Comparison of ENCODE assay signal across 17 cellular contexts in genomic region chr20:41041693-41042092, GRCh38. TPM values are rescaled to one million over a fixed set of nuclear protein-coding genes. Genes with fewer than 3 reads are reported as not detected.
DNase-seq lines count a peak whose midpoint lies in the region; ATAC-seq lines count a peak whose summit lies in the region.
"Had no signal": no experiment of that assay in that cellular context is flagged by ENCODE, and none has a peak within 500 bp of the region (broad histone marks: within the 10 kb centered on the region; RNA-seq: fewer than 3 reads in every experiment).

No MANE protein-coding gene starts in this region.

- no peak overlapping the region for H2AFZ ChIP-seq in trophoblast cell (ENCODE audit: insufficient read depth, low read length, poor library complexity)

- peaks cover 0 to 9% of the 10 kb centered on the region in 2 experiments for H3K36me3 ChIP-seq in trophoblast cell (ENCODE audit: control insufficient read depth in 1 of 2, insufficient read depth in 2 of 2, low read length in 2 of 2)

- H3K27ac Mint-ChIP-seq in activated T-cell treated with anti-CD3 and anti-CD28 coated beads, Interleukin-2, amount 50 U/mL, for 24 hours = peak overlapping the region; percentile 52
- H3K27ac Mint-ChIP-seq in stimulated activated naive CD8-positive, alpha-beta T cell treated with anti-CD3 and anti-CD28 coated beads, Interleukin-15, amount 100 ng/mL, for 72 hours = peak overlapping the region; percentile 33 to 75

- peak overlapping the region; percentile 45 for H3K18ac ChIP-seq in trophoblast cell (ENCODE audit: low read length)

- H3K79me1 ChIP-seq in trophoblast cell (ENCODE audit: low read length) = no peaks in the 10 kb centered on the region

- H3K4me3 ChIP-seq in trophoblast cell (ENCODE audit: low read depth, low read length) = no peak overlapping the region
- H3K4me3 ChIP-seq: BLaER1 had no signal

- H3K4me2 ChIP-seq in trophoblast cell (ENCODE audit: low read length) = no peak overlapping the region
- H3K4me2 ChIP-seq: BLaER1 had no signal

- no peak overlapping the region for H3K9ac ChIP-seq in trophoblast cell (ENCODE audit: low read length)
- H3K9ac ChIP-seq: BLaER1 had no signal

- H3K79me2 ChIP-seq in trophoblast cell (ENCODE audit: control insufficient read depth, insufficient read depth, low read length, poor library complexity) = peaks cover 9% of the 10 kb centered on the region

- no peak overlapping the region for H2AK5ac ChIP-seq in trophoblast cell (ENCODE audit: low read length)

- no peak overlapping the region for H2BK12ac ChIP-seq in trophoblast cell (ENCODE audit: low read length)

- no peak overlapping the region for H4K91ac ChIP-seq in trophoblast cell (ENCODE audit: low read depth, low read length)

- H3K23ac ChIP-seq in trophoblast cell (ENCODE audit: low read length) = no peak overlapping the region

- H3K4me1 ChIP-seq in trophoblast cell (ENCODE audit: control insufficient read depth in 1 of 2, insufficient read depth in 2 of 2, low read length in 2 of 2) = peaks cover under 1 to 2% of the 10 kb centered on the region in 2 experiments

- H3K14ac ChIP-seq in trophoblast cell (ENCODE audit: low read length) = no peak overlapping the region

- H4K8ac ChIP-seq in trophoblast cell (ENCODE audit: low read depth, low read length) = no peak overlapping the region

- no peaks in the 10 kb centered on the region for H3K27me3 Mint-ChIP-seq in activated T-cell treated with anti-CD3 and anti-CD28 coated beads, Interleukin-2, amount 50 U/mL, for 24 hours
- no peaks in the 10 kb centered on the region for H3K27me3 Mint-ChIP-seq in stimulated activated naive CD8-positive, alpha-beta T cell treated with anti-CD3 and anti-CD28 coated beads, Interleukin-15, amount 100 ng/mL, for 72 hours
- H3K27me3 Mint-ChIP-seq: CD4-positive, alpha-beta memory T cell had no signal

- H3K27ac ChIP-seq in trophoblast cell (ENCODE audit: low read depth, low read length) = no peak overlapping the region
- H3K27ac ChIP-seq: BLaER1 had no signal

- no peak overlapping the region for H3K4me3 Mint-ChIP-seq in activated T-cell treated with anti-CD3 and anti-CD28 coated beads, Interleukin-2, amount 50 U/mL, for 24 hours
- no peak overlapping the region for H3K4me3 Mint-ChIP-seq in stimulated activated naive CD8-positive, alpha-beta T cell treated with anti-CD3 and anti-CD28 coated beads, Interleukin-15, amount 100 ng/mL, for 72 hours
- H3K4me3 Mint-ChIP-seq: CD14-positive monocyte had no signal

- H3K9me3 Mint-ChIP-seq in activated T-cell treated with anti-CD3 and anti-CD28 coated beads, Interleukin-2, amount 50 U/mL, for 24 hours = no peaks in the 10 kb centered on the region
- H3K9me3 Mint-ChIP-seq in stimulated activated naive CD8-positive, alpha-beta T cell treated with anti-CD3 and anti-CD28 coated beads, Interleukin-15, amount 100 ng/mL, for 72 hours = no peaks in the 10 kb centered on the region
- H3K9me3 Mint-ChIP-seq: CD4-positive, alpha-beta memory T cell had no signal

- peak overlapping the region; percentile 69 for H3K4ac ChIP-seq in trophoblast cell (ENCODE audit: low read depth, low read length)

- no peaks in the 10 kb centered on the region for H3K27me3 ChIP-seq in trophoblast cell (ENCODE audit: insufficient read depth, low read length)
- H3K27me3 ChIP-seq: BLaER1 had no signal

- peaks cover 88% of the 10 kb centered on the region for H3K4me1 Mint-ChIP-seq in activated T-cell treated with anti-CD3 and anti-CD28 coated beads, Interleukin-2, amount 50 U/mL, for 24 hours (ENCODE audit: low read depth)
- H3K4me1 Mint-ChIP-seq in stimulated activated naive CD8-positive, alpha-beta T cell treated with anti-CD3 and anti-CD28 coated beads, Interleukin-15, amount 100 ng/mL, for 72 hours = peaks cover 79% of the 10 kb centered on the region

- no peak for ATAC-seq in stimulated activated naive CD8-positive, alpha-beta T cell treated with anti-CD3 and anti-CD28 coated beads, Interleukin-15, amount 100 ng/mL, for 72 hours
- no peak for ATAC-seq in stimulated activated naive CD8-positive, alpha-beta T cell treated with anti-CD3 and anti-CD28 coated beads, Interleukin-15, Interleukin-2, amounts not matched to agents 100 U/mL and 50 U/mL, for 24 hours
- no peak for ATAC-seq in HG03175 (IDR thresholded peaks at IDR 0.05; ENCODE audit: unreplicated experiment)
- ATAC-seq: HCT116 had no signal

- no peak for DNase-seq in activated T-cell treated with anti-CD3 and anti-CD28 coated beads, Interleukin-2, amount 50 U/mL, for 24 hours
- no peak for DNase-seq in activated T-cell treated with anti-CD3 and anti-CD28 coated beads, Interleukin-2, amount 50 U/mL, for 1 hour
- DNase-seq in stimulated activated naive CD8-positive, alpha-beta T cell treated with anti-CD3 and anti-CD28 coated beads, Interleukin-15, amount 100 ng/mL, for 72 hours = no peak
- DNase-seq in stimulated activated naive CD8-positive, alpha-beta T cell treated with anti-CD3 and anti-CD28 coated beads, Interleukin-15, Interleukin-2, amounts not matched to agents 100 U/mL and 50 U/mL, for 24 hours = no peak
- DNase-seq in trophoblast cell = no peak
- DNase-seq in NCI-H2107 (lab: John Stamatoyannopoulos, UW) = no peak
- DNase-seq: 8988T; CD4-positive, alpha-beta memory T cell; DMS153; DMS79; GDM1; GOT3; H7 had no signal

- H4K12ac ChIP-seq in trophoblast cell (ENCODE audit: low read depth, low read length) = no peak overlapping the region

- no peaks in the 10 kb centered on the region for H3K9me3 ChIP-seq in trophoblast cell (ENCODE audit: insufficient read depth, low read depth, low read length)
- H3K9me3 ChIP-seq: BLaER1 had no signal

- no peak overlapping the region for H2BK5ac ChIP-seq in trophoblast cell (ENCODE audit: low read depth, low read length, poor library complexity)

- WGBS in trophoblast cell (ENCODE audit: extremely low coverage, insufficient coverage, insufficient read length) = no CpG with 5 or more reads among the region's 4 CpGs

- no peak overlapping the region for H2BK120ac ChIP-seq in trophoblast cell (ENCODE audit: insufficient read depth, low read length, poor library complexity)

- peaks cover 70% of the 10 kb centered on the region for H3K36me3 Mint-ChIP-seq in activated T-cell treated with anti-CD3 and anti-CD28 coated beads, Interleukin-2, amount 50 U/mL, for 24 hours (ENCODE audit: low read depth)

RNA-seq across cellular contexts. Expression of gene TOP1, which starts 13.1 kb away (rescaled TPM):
- 225 and 236 TPM in 2 replicates for polyA plus RNA-seq in trophoblast cell (2013)
